15 cellular contexts compared by ENCODE assay signal in genomic region chr14:77259025-77259715, GRCh38. TPM values are rescaled to one million over a fixed set of nuclear protein-coding genes. Genes with fewer than 3 reads are reported as not detected.
DNase-seq lines count a peak whose midpoint lies in the region; ATAC-seq, FAIRE-seq and TF ChIP-seq lines count a peak whose summit lies in the region.
"Had no signal": no experiment of that assay in that cellular context is flagged by ENCODE, and none has a peak within 500 bp of the region (broad histone marks: within the 10 kb centered on the region; RNA-seq: fewer than 3 reads in every experiment).

No MANE protein-coding gene starts in this region.

- 40 to 100% methylated on average over 1 to 2 of the region's 11 CpGs for WGBS in gastroesophageal sphincter (ENCODE audit: low coverage in 1 of 2), 2 donors

- no peaks in the 10 kb centered on the region for H3K79me2 ChIP-seq in osteoblast (ENCODE audit: insufficient read depth, low read length)

- H3K36me3 ChIP-seq in BLaER1 = peaks cover 31% of the 10 kb centered on the region
- H3K36me3 ChIP-seq in osteoblast (ENCODE audit: insufficient read depth, low read length) = no peaks in the 10 kb centered on the region
- H3K36me3 ChIP-seq in gastroesophageal sphincter = no peaks in the 10 kb centered on the region

- TF ChIP-seq CTCF in osteoblast (IDR thresholded peaks at IDR 0.05; ENCODE audit: extremely low read depth, low read depth, low read length) (no peak), gastroesophageal sphincter (IDR thresholded peaks at IDR 0.05) (no peak)

- peak overlapping the region; percentile 66; the same call in 1 of the 2 replicates for H3K4me2 ChIP-seq in BLaER1
- H3K4me2 ChIP-seq in osteoblast (ENCODE audit: insufficient read depth, low read length) = no peak overlapping the region

- FAIRE-seq in HTR-8/SVneo (lab: Jason Lieb, UNC) = peak; percentile 60

- no peaks in the 10 kb centered on the region for H3K9me3 ChIP-seq in BLaER1
- H3K9me3 ChIP-seq in osteoblast (ENCODE audit: low read depth, low read length) = no peaks in the 10 kb centered on the region
- H3K9me3 ChIP-seq in gastroesophageal sphincter = no peaks in the 10 kb centered on the region

- H3K27me3 ChIP-seq in BLaER1 = no peaks in the 10 kb centered on the region
- H3K27me3 ChIP-seq in osteoblast (ENCODE audit: insufficient read depth, low read length) = peaks cover 3% of the 10 kb centered on the region
- peaks cover 55% of the 10 kb centered on the region for H3K27me3 ChIP-seq in gastroesophageal sphincter

- H3K27ac ChIP-seq in BLaER1 (no peak overlapping the region), osteoblast (ENCODE audit: low read depth, low read length) (no peak overlapping the region), gastroesophageal sphincter (no peak overlapping the region)

- DNase-seq in HTR-8/SVneo (ENCODE audit: insufficient read length, low spot score) = no peak
- DNase-seq in left kidney (ENCODE audit: low read depth, low spot score) = peak; percentile 18
- peak; percentile 43 for DNase-seq in osteoblast (ENCODE audit: insufficient read length, low spot score, missing footprints)
- DNase-seq in NCI-H187 (lab: John Stamatoyannopoulos, UW) = no peak
- DNase-seq in activated naive CD4-positive, alpha-beta T cell treated with Interleukin-2 at 50 U/mL for 16 hours = no peak
- DNase-seq: ACHN; C1 segment of cervical spinal cord; Calu3; CD4-positive, alpha-beta T cell; DMS 273 treated with DMSO at 0.1 percent for 48 hours had no signal

- peaks cover 42% of the 10 kb centered on the region for H3K4me1 ChIP-seq in BLaER1
- no peaks in the 10 kb centered on the region for H3K4me1 ChIP-seq in osteoblast (ENCODE audit: insufficient read depth, low read length)
- H3K4me1 ChIP-seq in gastroesophageal sphincter = no peaks in the 10 kb centered on the region

- no peak overlapping the region for H3K9ac ChIP-seq in BLaER1

- no peak for TF ChIP-seq EP300 in gastroesophageal sphincter (IDR thresholded peaks at IDR 0.05)

- no peak overlapping the region for H2AFZ ChIP-seq in osteoblast (ENCODE audit: low read length)

- no peak for ATAC-seq in gastroesophageal sphincter

- no peak for TF ChIP-seq POLR2A in gastroesophageal sphincter (IDR thresholded peaks at IDR 0.05)

- H3K4me3 ChIP-seq in BLaER1 (no peak overlapping the region), osteoblast (ENCODE audit: insufficient read depth, low read length) (no peak overlapping the region), gastroesophageal sphincter (no peak overlapping the region)

- H4K20me1 ChIP-seq in BLaER1 (no peaks in the 10 kb centered on the region), osteoblast (ENCODE audit: insufficient read depth, low read length) (no peaks in the 10 kb centered on the region)

RNA-seq across cellular contexts. Expression of gene NGB, which starts 11.8 kb away (rescaled TPM):
- total RNA-seq in osteoblast (not detected in 2 replicates), gastroesophageal sphincter (1 to 10 TPM in 2 of 4 donors, under 1 TPM in 1, not detected in 1; 0.27 to 2.0 (median 1.2) TPM)
- total RNA-seq: A172; Calu3; CD4-positive, alpha-beta T cell; Daoy; H4 had no signal

Comparison
In these comparisons a context has a peak if more than half of its experiments do, and no peak if none do; other contexts are left out.
1. DNase-seq: peak in left kidney (single experiment) and osteoblast (single experiment); none in HTR-8/SVneo (single experiment), NCI-H187 (0 of 2) and activated naive CD4-positive, alpha-beta T cell treated with Interleukin-2 at 50 U/mL for 16 hours (single experiment).